In genomic region chr16:49528035-49528434, GRCh38 we compare ENCODE assay signal across 9 cellular contexts.
DNase-seq lines count a peak whose midpoint lies in the region; ATAC-seq and FAIRE-seq lines count a peak whose summit lies in the region.
"Had no signal": no experiment of that assay in that cellular context is flagged by ENCODE, and none has a peak within 500 bp of the region (broad histone marks: within the 10 kb centered on the region; RNA-seq: fewer than 3 reads in every experiment).

No MANE protein-coding gene starts in this region.

- peak overlapping the region; percentile 13 to 82 (median 66) for H3K4me3 Mint-ChIP-seq in IgD-negative memory B cell
- peak overlapping the region; percentile 66 for H3K4me3 Mint-ChIP-seq in activated naive CD4-positive, alpha-beta T cell treated with anti-CD3 and anti-CD28 coated beads, Interleukin-2, amount 10 ng/mL, durations not matched to agents 7 days and 5 days
- peak overlapping the region; percentile 77 to 82 for H3K4me3 Mint-ChIP-seq in stimulated activated naive CD8-positive, alpha-beta T cell treated with anti-CD3 and anti-CD28 coated beads, Interleukin-15, amount 100 ng/mL, for 72 hours

- ATAC-seq in stimulated activated naive CD8-positive, alpha-beta T cell treated with anti-CD3 and anti-CD28 coated beads, Interleukin-15, amount 100 ng/mL, for 72 hours: peak; percentile 56
- ATAC-seq: Panc1 had no signal

- no peak overlapping the region for H3K27ac Mint-ChIP-seq in IgD-negative memory B cell
- H3K27ac Mint-ChIP-seq in activated naive CD4-positive, alpha-beta T cell treated with anti-CD3 and anti-CD28 coated beads, Interleukin-2, amount 10 ng/mL, durations not matched to agents 7 days and 5 days: peak overlapping the region; percentile 83
- H3K27ac Mint-ChIP-seq in stimulated activated naive CD8-positive, alpha-beta T cell treated with anti-CD3 and anti-CD28 coated beads, Interleukin-15, amount 100 ng/mL, for 72 hours: peak overlapping the region; percentile 62 to 85

- no peaks in the 10 kb centered on the region for H3K9me3 Mint-ChIP-seq in IgD-negative memory B cell
- no peaks in the 10 kb centered on the region for H3K9me3 Mint-ChIP-seq in activated naive CD4-positive, alpha-beta T cell treated with anti-CD3 and anti-CD28 coated beads, Interleukin-2, amount 10 ng/mL, durations not matched to agents 7 days and 5 days
- H3K9me3 Mint-ChIP-seq in stimulated activated naive CD8-positive, alpha-beta T cell treated with anti-CD3 and anti-CD28 coated beads, Interleukin-15, amount 100 ng/mL, for 72 hours: no peaks in the 10 kb centered on the region

- FAIRE-seq in frontal cortex (lab: Jason Lieb, UNC): no peak

- peaks cover 4 to 12% (median 9%) of the 10 kb centered on the region in 3 donors for H3K4me1 Mint-ChIP-seq in IgD-negative memory B cell
- peaks cover 22% of the 10 kb centered on the region for H3K4me1 Mint-ChIP-seq in activated naive CD4-positive, alpha-beta T cell treated with anti-CD3 and anti-CD28 coated beads, Interleukin-2, amount 10 ng/mL, durations not matched to agents 7 days and 5 days
- peaks cover 17% of the 10 kb centered on the region for H3K4me1 Mint-ChIP-seq in stimulated activated naive CD8-positive, alpha-beta T cell treated with anti-CD3 and anti-CD28 coated beads, Interleukin-15, amount 100 ng/mL, for 72 hours

- peak; percentile 50 for DNase-seq in activated naive CD4-positive, alpha-beta T cell treated with anti-CD3 and anti-CD28 coated beads, Interleukin-2, amount 10 ng/mL, durations not matched to agents 7 days and 5 days
- DNase-seq in kidney glomerular epithelial cell (lab: John Stamatoyannopoulos, UW) (peak; percentile 17), NCI-H2081 treated with DMSO at 0.1 percent for 48 hours (lab: John Stamatoyannopoulos, UW) (no peak), medulla oblongata (ENCODE audit: extremely low spot score) (no peak), COLO829 (ENCODE audit: low spot score) (no peak), frontal cortex (ENCODE audit: low spot score in 2 of 2) (no peak)
- peak; percentile 5 to 17 for DNase-seq in stimulated activated naive CD8-positive, alpha-beta T cell treated with anti-CD3 and anti-CD28 coated beads, Interleukin-15, amount 100 ng/mL, for 72 hours

- H3K27me3 Mint-ChIP-seq in IgD-negative memory B cell: peaks cover 21% of the 10 kb centered on the region
- peaks cover 22% of the 10 kb centered on the region for H3K27me3 Mint-ChIP-seq in activated naive CD4-positive, alpha-beta T cell treated with anti-CD3 and anti-CD28 coated beads, Interleukin-2, amount 10 ng/mL, durations not matched to agents 7 days and 5 days
- no peaks in the 10 kb centered on the region for H3K27me3 Mint-ChIP-seq in stimulated activated naive CD8-positive, alpha-beta T cell treated with anti-CD3 and anti-CD28 coated beads, Interleukin-15, amount 100 ng/mL, for 72 hours

- CTCF ChIA-PET in activated naive CD4-positive, alpha-beta T cell treated with anti-CD3 and anti-CD28 coated beads, Interleukin-2, amount 10 ng/mL, durations not matched to agents 7 days and 5 days (lab: Charles Lee): interaction anchor here (0.7 kb wide), 1 partner anchor 120 kb away, joined by 3 read pairs; no protein-coding TSS in a partner anchor

- H3K36me3 Mint-ChIP-seq in IgD-negative memory B cell: no peaks in the 10 kb centered on the region
- no peaks in the 10 kb centered on the region for H3K36me3 Mint-ChIP-seq in activated naive CD4-positive, alpha-beta T cell treated with anti-CD3 and anti-CD28 coated beads, Interleukin-2, amount 10 ng/mL, durations not matched to agents 7 days and 5 days

Comparison
In these comparisons a context has a peak if more than half of its experiments do, and no peak if none do; other contexts are left out.
1. H3K27ac Mint-ChIP-seq: peak in activated naive CD4-positive, alpha-beta T cell treated with anti-CD3 and anti-CD28 coated beads, Interleukin-2, amount 10 ng/mL, durations not matched to agents 7 days and 5 days (single experiment) and stimulated activated naive CD8-positive, alpha-beta T cell treated with anti-CD3 and anti-CD28 coated beads, Interleukin-15, amount 100 ng/mL, for 72 hours (2 of 2); none in IgD-negative memory B cell (0 of 3).
2. DNase-seq: peak in activated naive CD4-positive, alpha-beta T cell treated with anti-CD3 and anti-CD28 coated beads, Interleukin-2, amount 10 ng/mL, durations not matched to agents 7 days and 5 days (single experiment), kidney glomerular epithelial cell (single experiment) and stimulated activated naive CD8-positive, alpha-beta T cell treated with anti-CD3 and anti-CD28 coated beads, Interleukin-15, amount 100 ng/mL, for 72 hours (2 of 2); none in NCI-H2081 treated with DMSO at 0.1 percent for 48 hours (single experiment), medulla oblongata (single experiment), COLO829 (single experiment) and frontal cortex (0 of 2).
3. Peak in every context shown above with its lines, with median percentiles within 50 percentile points of each other: H3K4me3 Mint-ChIP-seq.